7 cellular contexts compared by ENCODE assay signal in genomic region chr19:5627395-5627904, GRCh38.
A peak's percentile ranks its signal among the peaks of the same experiment; 100 is the strongest.
DNase-seq lines count a peak whose midpoint lies in the region; ATAC-seq and TF ChIP-seq lines count a peak whose summit lies in the region.

No MANE protein-coding gene starts in this region.

- H3K27ac ChIP-seq in HEK293 (ENCODE audit: extremely low read depth, low read depth, low read length) (no peak overlapping the region), WERI-Rb-1 (peak overlapping the region; percentile 32)

- POLR2A ChIA-PET in HEK293 (lab: Yijun Ruan, JAX) (interaction anchor here (1.2 kb wide), 1 partner anchor 62 kb away, joined by 4 read pairs; the partner anchor contains the start of gene RPL36), HEK293T (lab: Yijun Ruan, JAX) (interaction anchor here (0.9 kb wide), 1 partner anchor 62 kb away, joined by 3 read pairs; the partner anchor contains the start of gene RPL36)

- no peak for TF ChIP-seq CTCF in HEK293 (tag by site-specific recombination; IDR thresholded peaks at IDR 0.05)
- no peak for TF ChIP-seq CTCF in WERI-Rb-1 (IDR thresholded peaks at IDR 0.05; ENCODE audit: low read depth, low read length)

- no peak for ATAC-seq in GM21360 (IDR thresholded peaks at IDR 0.05; ENCODE audit: unreplicated experiment)

- H3K27me3 ChIP-seq in WERI-Rb-1 (ENCODE audit: insufficient read depth, low read depth, severe bottlenecking): no peaks in the 10 kb centered on the region

- H3K36me3 ChIP-seq in HEK293 (ENCODE audit: control insufficient read depth in 2 of 2, insufficient read depth in 1 of 2, low read length in 2 of 2) (peaks cover 54 to 76% of the 10 kb centered on the region in 2 experiments), WERI-Rb-1 (peaks cover 82% of the 10 kb centered on the region)

- H3K4me3 ChIP-seq in HEK293 (ENCODE audit: low read depth, low read length): no peak overlapping the region
- no peak overlapping the region for H3K4me3 ChIP-seq in WERI-Rb-1 (ENCODE audit: low read depth, low read length)

- CTCF ChIA-PET in HEK293 (lab: Yijun Ruan, JAX): interaction anchor here (0.6 to 1.2 kb wide), 2 partner anchors 62 to 177 kb away, joined by 4 to 7 read pairs; partner anchors contain the start of gene RPL36
- CTCF ChIA-PET in HEK293T (lab: Yijun Ruan, JAX): no interaction called here

- peaks cover 18% of the 10 kb centered on the region for H3K4me1 ChIP-seq in HEK293 (ENCODE audit: control insufficient read depth, insufficient read depth, low read length)

- DNase-seq in WERI-Rb-1 (peak; percentile 84), globus pallidus (ENCODE audit: low spot score) (peak; percentile 49), NCI-H128 (lab: John Stamatoyannopoulos, UW; ENCODE audit: unreplicated experiment) (no peak), HEK293T (ENCODE audit: extremely low spot score) (no peak)
- DNase-seq in stimulated activated CD4-positive, alpha-beta T cell treated with anti-CD3 and anti-CD28 coated beads, Interleukin-12 subunit alpha, Interleukin-12 subunit beta, amount 100 ng/mL, for 48 hours (ENCODE audit: low read depth in 2 of 3, low spot score in 1 of 3): peak; percentile 28 to 47 (median 32)

- H3K9me3 ChIP-seq in HEK293 (ENCODE audit: control insufficient read depth, insufficient read depth, low read depth, low read length) (no peaks in the 10 kb centered on the region), WERI-Rb-1 (ENCODE audit: severe bottlenecking) (no peaks in the 10 kb centered on the region)

TF ChIP-seq in HEK293, 187 proteins besides CTCF, POLR2A, EP300 and RAD21:
- TF ChIP-seq, protein P1, sequence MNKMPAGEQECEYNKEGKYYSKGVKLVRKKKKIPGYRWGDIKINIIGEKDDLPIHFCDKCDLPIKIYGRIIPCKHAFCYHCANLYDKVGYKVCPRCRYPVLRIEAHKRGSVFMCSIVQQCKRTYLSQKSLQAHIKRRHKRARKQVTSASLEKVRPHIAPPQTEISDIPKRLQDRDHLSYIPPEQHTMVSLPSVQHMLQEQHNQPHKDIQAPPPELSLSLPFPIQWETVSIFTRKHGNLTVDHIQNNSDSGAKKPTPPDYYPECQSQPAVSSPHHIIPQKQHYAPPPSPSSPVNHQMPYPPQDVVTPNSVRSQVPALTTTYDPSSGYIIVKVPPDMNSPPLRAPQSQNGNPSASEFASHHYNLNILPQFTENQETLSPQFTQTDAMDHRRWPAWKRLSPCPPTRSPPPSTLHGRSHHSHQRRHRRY (tag by site-specific recombination; IDR thresholded peaks at IDR 0.05): no peak
- TF ChIP-seq REPIN1 (tag by site-specific recombination; IDR thresholded peaks at IDR 0.05; ENCODE audit: low read depth): no peak
- TF ChIP-seq ZSCAN16 (tag by site-specific recombination; IDR thresholded peaks at IDR 0.05): no peak
- no peak for TF ChIP-seq OSR2 (tag by site-specific recombination; IDR thresholded peaks at IDR 0.05)
- no peak for TF ChIP-seq ZNF18 (tag by site-specific recombination; IDR thresholded peaks at IDR 0.05)
- 0 out of 2 replicates have a peak, but pooled peaks have one; percentile 28 for TF ChIP-seq SP7 (tag by site-specific recombination; IDR thresholded peaks at IDR 0.05)
- no peak for TF ChIP-seq ZNF626 (tag by site-specific recombination; IDR thresholded peaks at IDR 0.05)
- TF ChIP-seq PRDM1 (tag by site-specific recombination; IDR thresholded peaks at IDR 0.05): peak; percentile 79
- TF ChIP-seq ZFP69B (tag by site-specific recombination; IDR thresholded peaks at IDR 0.05): no peak
- TF ChIP-seq GFI1B (tag by site-specific recombination; IDR thresholded peaks at IDR 0.05): no peak
- no peak for TF ChIP-seq ZBTB20 (tag by site-specific recombination; IDR thresholded peaks at IDR 0.05)
- TF ChIP-seq ZNF302 (tag by site-specific recombination; IDR thresholded peaks at IDR 0.05; ENCODE audit: low read depth): no peak
- TF ChIP-seq ZNF658 (tag by site-specific recombination; IDR thresholded peaks at IDR 0.05): no peak
- peak; percentile 54 for TF ChIP-seq ZFHX2 (tag by site-specific recombination; conservative IDR thresholded peaks at IDR 0.05)
- no peak for TF ChIP-seq ZNF140 (tag by site-specific recombination; IDR thresholded peaks at IDR 0.05)
- peak; percentile 36; the same call in 1 of the 2 replicates for TF ChIP-seq EGR2 (tag by site-specific recombination; IDR thresholded peaks at IDR 0.05; ENCODE audit: low read depth)
- peak; percentile 30; the same call in 1 of the 2 replicates for TF ChIP-seq SP2 (tag by site-specific recombination; IDR thresholded peaks at IDR 0.05)
- no peak for TF ChIP-seq ZNF654 (tag by site-specific recombination; IDR thresholded peaks at IDR 0.05; ENCODE audit: low read depth)
- TF ChIP-seq ZNF292 (tag by site-specific recombination; IDR thresholded peaks at IDR 0.05; ENCODE audit: borderline replicate concordance, low read depth): no peak
- TF ChIP-seq YY1 (tag by site-specific recombination; IDR thresholded peaks at IDR 0.05): peak; percentile 36; the same call in 1 of the 2 replicates
- no peak for TF ChIP-seq HOXC10 (CRISPR knock-in tag; IDR thresholded peaks at IDR 0.05)
- TF ChIP-seq HOXA7 (CRISPR knock-in tag; IDR thresholded peaks at IDR 0.05; ENCODE audit: borderline replicate concordance): no peak

TF ChIP-seq in HEK293T, 16 proteins besides CTCF, POLR2A, EP300 and RAD21:
- TF ChIP-seq SUZ12 (IDR thresholded peaks at IDR 0.05) (no peak), HDGF (IDR thresholded peaks at IDR 0.05; ENCODE audit: borderline replicate concordance) (no peak)

Comparison
In these comparisons a context has a peak if more than half of its experiments do, and no peak if none do; other contexts are left out.
1. DNase-seq: peak in WERI-Rb-1 (single experiment), globus pallidus (single experiment) and stimulated activated CD4-positive, alpha-beta T cell treated with anti-CD3 and anti-CD28 coated beads, Interleukin-12 subunit alpha, Interleukin-12 subunit beta, amount 100 ng/mL, for 48 hours (3 of 3); none in NCI-H128 (single experiment) and HEK293T (single experiment).